Comparison of ENCODE assay signal across 1 cellular context in the genomic region with DNA sequence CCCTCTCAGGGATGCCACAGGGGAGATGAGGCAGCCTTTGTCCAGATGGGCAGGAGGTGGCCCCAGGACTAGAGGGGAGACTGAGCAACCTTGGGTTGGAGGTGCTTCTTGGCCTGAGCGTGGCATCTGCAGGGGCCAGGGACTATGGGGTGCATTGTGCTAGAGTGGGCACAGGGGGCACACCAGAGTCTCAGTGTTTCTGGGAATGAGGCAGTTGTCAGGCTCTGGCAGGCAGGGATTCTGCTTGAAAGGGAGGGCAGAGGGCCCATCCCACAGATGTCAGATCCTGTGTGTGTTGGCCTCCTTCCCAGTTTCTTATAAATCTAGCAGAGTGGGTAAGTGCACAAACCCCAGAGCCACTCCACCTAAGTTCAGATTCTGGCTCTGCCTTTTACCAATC.
A peak's percentile ranks its signal among the peaks of the same experiment; 100 is the strongest.
TF ChIP-seq lines count a peak whose summit lies in the region.

No MANE protein-coding gene starts in this region.

TF ChIP-seq in K562, 482 proteins besides CTCF, POLR2A, EP300 and RAD21:
- TF ChIP-seq RHOXF2B (CRISPR knock-in tag; conservative IDR thresholded peaks at IDR 0.05) (no peak), STAG1 (CRISPR knock-in tag; IDR thresholded peaks at IDR 0.05; ENCODE audit: borderline replicate concordance) (0 out of 2 replicates have a peak, but pooled peaks have one; percentile 25)
- TF ChIP-seq, protein P1, sequence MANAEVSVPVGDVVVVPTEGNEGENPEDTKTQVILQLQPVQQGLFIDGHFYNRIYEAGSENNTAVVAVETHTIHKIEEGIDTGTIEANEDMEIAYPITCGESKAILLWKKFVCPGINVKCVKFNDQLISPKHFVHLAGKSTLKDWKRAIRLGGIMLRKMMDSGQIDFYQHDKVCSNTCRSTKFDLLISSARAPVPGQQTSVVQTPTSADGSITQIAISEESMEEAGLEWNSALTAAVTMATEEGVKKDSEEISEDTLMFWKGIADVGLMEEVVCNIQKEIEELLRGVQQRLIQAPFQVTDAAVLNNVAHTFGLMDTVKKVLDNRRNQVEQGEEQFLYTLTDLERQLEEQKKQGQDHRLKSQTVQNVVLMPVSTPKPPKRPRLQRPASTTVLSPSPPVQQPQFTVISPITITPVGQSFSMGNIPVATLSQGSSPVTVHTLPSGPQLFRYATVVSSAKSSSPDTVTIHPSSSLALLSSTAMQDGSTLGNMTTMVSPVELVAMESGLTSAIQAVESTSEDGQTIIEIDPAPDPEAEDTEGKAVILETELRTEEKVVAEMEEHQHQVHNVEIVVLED (CRISPR knock-in tag; IDR thresholded peaks at IDR 0.05) = no peak
